9 cellular contexts compared by ENCODE assay signal in genomic region chr1:85692730-85693314, GRCh38. TPM values are rescaled to one million over a fixed set of nuclear protein-coding genes. Genes with fewer than 3 reads are reported as not detected.
A peak's percentile ranks its signal among the peaks of the same experiment; 100 is the strongest.
DNase-seq lines count a peak whose midpoint lies in the region; ATAC-seq, FAIRE-seq and TF ChIP-seq lines count a peak whose summit lies in the region.
"Had no signal": no experiment of that assay in that cellular context is flagged by ENCODE, and none has a peak within 500 bp of the region (broad histone marks: within the 10 kb centered on the region; RNA-seq: fewer than 3 reads in every experiment).

No MANE protein-coding gene starts in this region.

- H3K27me3 ChIP-seq in astrocyte (ENCODE audit: insufficient read depth, low read length) (no peaks in the 10 kb centered on the region), lower lobe of right lung (ENCODE audit: low read depth) (no peaks in the 10 kb centered on the region)

- H3K4me2 ChIP-seq in astrocyte (ENCODE audit: low read length), result no peak overlapping the region

- H3K4me1 Mint-ChIP-seq in astrocyte (ENCODE audit: low read depth, unreplicated experiment), result peaks cover 20% of the 10 kb centered on the region
- H3K4me1 Mint-ChIP-seq in activated T-helper 1 cell treated with anti-CD3 and anti-CD28 coated beads, Interleukin-12 subunit alpha, Interleukin-12 subunit beta, Interleukin-2, Interleukin-4 antibody, amounts not matched to agents 30 ng/mL and 10 ng/mL and 1 ng/mL, durations not matched to agents 14 hours and 24 hours and 36 hours (ENCODE audit: low read depth), result no peaks in the 10 kb centered on the region

- no peak overlapping the region for H3K27ac Mint-ChIP-seq in astrocyte (ENCODE audit: unreplicated experiment)
- H3K27ac Mint-ChIP-seq in activated T-helper 1 cell treated with anti-CD3 and anti-CD28 coated beads, Interleukin-12 subunit alpha, Interleukin-12 subunit beta, Interleukin-2, Interleukin-4 antibody, amounts not matched to agents 30 ng/mL and 10 ng/mL and 1 ng/mL, durations not matched to agents 14 hours and 24 hours and 36 hours, result no peak overlapping the region

- H4K20me1 ChIP-seq in astrocyte (ENCODE audit: insufficient read depth, low read length), result no peaks in the 10 kb centered on the region

- H3K79me2 ChIP-seq in astrocyte (ENCODE audit: insufficient read depth, low read length), result peaks cover 15% of the 10 kb centered on the region

- ATAC-seq in lower lobe of right lung (peak in 1 of 2 donors; percentile 54), GM21825 (IDR thresholded peaks at IDR 0.05; ENCODE audit: unreplicated experiment) (no peak)

- no peak overlapping the region for H2AFZ ChIP-seq in astrocyte (ENCODE audit: low read depth, low read length)

- intact Hi-C loops in lower lobe of right lung (cut with DNase I), result no loop called here
- intact Hi-C loops in activated T-helper 1 cell treated with anti-CD3 and anti-CD28 coated beads, Interleukin-12 subunit alpha, Interleukin-12 subunit beta, Interleukin-2, Interleukin-4 antibody, amounts not matched to agents 30 ng/mL and 10 ng/mL and 1 ng/mL, durations not matched to agents 14 hours and 24 hours and 36 hours (cut with micrococcal nuclease), result loop anchor here (1.0 kb wide), 1 partner anchor 385 kb away; no protein-coding TSS in a partner anchor

- DNase-seq in AML-193 (lab: John Stamatoyannopoulos, UW), result peak; percentile 20 to 26
- DNase-seq in HS-27A (ENCODE audit: low read depth), result peak; percentile 42
- peak; percentile 45 for DNase-seq in astrocyte (ENCODE audit: low read depth)
- no peak for DNase-seq in lower lobe of right lung
- no peak for DNase-seq in LoVo (ENCODE audit: low spot score)
- no peak for DNase-seq in KG1 (lab: John Stamatoyannopoulos, UW)
- no peak for DNase-seq in activated T-helper 1 cell treated with anti-CD3 and anti-CD28 coated beads, Interleukin-12 subunit alpha, Interleukin-12 subunit beta, Interleukin-2, Interleukin-4 antibody, amounts not matched to agents 30 ng/mL and 10 ng/mL and 1 ng/mL, durations not matched to agents 14 hours and 24 hours and 36 hours (ENCODE audit: low spot score)
- DNase-seq: activated naive CD4-positive, alpha-beta T cell had no signal

- H3K27me3 Mint-ChIP-seq in astrocyte (ENCODE audit: low read depth, unreplicated experiment), result no peaks in the 10 kb centered on the region
- no peaks in the 10 kb centered on the region for H3K27me3 Mint-ChIP-seq in activated T-helper 1 cell treated with anti-CD3 and anti-CD28 coated beads, Interleukin-12 subunit alpha, Interleukin-12 subunit beta, Interleukin-2, Interleukin-4 antibody, amounts not matched to agents 30 ng/mL and 10 ng/mL and 1 ng/mL, durations not matched to agents 14 hours and 24 hours and 36 hours (ENCODE audit: insufficient read depth)

- H3K36me3 Mint-ChIP-seq in astrocyte (ENCODE audit: low read depth, unreplicated experiment), result peaks cover 6% of the 10 kb centered on the region
- peaks cover 18% of the 10 kb centered on the region for H3K36me3 Mint-ChIP-seq in activated T-helper 1 cell treated with anti-CD3 and anti-CD28 coated beads, Interleukin-12 subunit alpha, Interleukin-12 subunit beta, Interleukin-2, Interleukin-4 antibody, amounts not matched to agents 30 ng/mL and 10 ng/mL and 1 ng/mL, durations not matched to agents 14 hours and 24 hours and 36 hours (ENCODE audit: low read depth)

- H3K9me3 Mint-ChIP-seq in astrocyte (ENCODE audit: unreplicated experiment), result no peaks in the 10 kb centered on the region
- no peaks in the 10 kb centered on the region for H3K9me3 Mint-ChIP-seq in activated T-helper 1 cell treated with anti-CD3 and anti-CD28 coated beads, Interleukin-12 subunit alpha, Interleukin-12 subunit beta, Interleukin-2, Interleukin-4 antibody, amounts not matched to agents 30 ng/mL and 10 ng/mL and 1 ng/mL, durations not matched to agents 14 hours and 24 hours and 36 hours

- H3K36me3 ChIP-seq in astrocyte (ENCODE audit: insufficient read depth, low read length) (peaks cover 4% of the 10 kb centered on the region), lower lobe of right lung (peaks cover 10% of the 10 kb centered on the region)

- peak; percentile 34 for TF ChIP-seq CTCF in astrocyte (IDR thresholded peaks at IDR 0.05; ENCODE audit: insufficient read depth, low read depth, low read length)
- peak; percentile 38 for TF ChIP-seq CTCF in lower lobe of right lung (IDR thresholded peaks at IDR 0.05)

- H3K4me1 ChIP-seq in astrocyte (ENCODE audit: insufficient read depth, low read length) (no peaks in the 10 kb centered on the region), lower lobe of right lung (no peaks in the 10 kb centered on the region)

- FAIRE-seq in astrocyte (lab: Jason Lieb, UNC), result peak; percentile 60

- H3K9ac ChIP-seq in astrocyte (ENCODE audit: low read length), result peak overlapping the region; percentile 48

- no peak overlapping the region for H3K27ac ChIP-seq in astrocyte (ENCODE audit: low read depth, low read length)
- H3K27ac ChIP-seq in lower lobe of right lung, result no peak overlapping the region

- H3K4me3 Mint-ChIP-seq in astrocyte (ENCODE audit: unreplicated experiment), result no peak overlapping the region
- no peak overlapping the region for H3K4me3 Mint-ChIP-seq in activated T-helper 1 cell treated with anti-CD3 and anti-CD28 coated beads, Interleukin-12 subunit alpha, Interleukin-12 subunit beta, Interleukin-2, Interleukin-4 antibody, amounts not matched to agents 30 ng/mL and 10 ng/mL and 1 ng/mL, durations not matched to agents 14 hours and 24 hours and 36 hours

- H3K9me3 ChIP-seq in astrocyte (ENCODE audit: insufficient read depth, low read depth, low read length), result no peaks in the 10 kb centered on the region
- no peaks in the 10 kb centered on the region for H3K9me3 ChIP-seq in lower lobe of right lung

- no peak overlapping the region for H3K4me3 ChIP-seq in astrocyte (ENCODE audit: insufficient read depth, low read depth, low read length)
- no peak overlapping the region for H3K4me3 ChIP-seq in lower lobe of right lung

RNA-seq across cellular contexts. Expression of gene ZNHIT6, which starts 15.4 kb away (rescaled TPM):
- total RNA-seq in astrocyte (29.6 and 34.9 TPM in 2 replicates), lower lobe of right lung (11.3 TPM)
- total RNA-seq in activated T-helper 1 cell treated with anti-CD3 and anti-CD28 coated beads, Interleukin-12 subunit alpha, Interleukin-12 subunit beta, Interleukin-2, Interleukin-4 antibody, amounts not matched to agents 30 ng/mL and 10 ng/mL and 1 ng/mL, durations not matched to agents 14 hours and 24 hours and 36 hours, result 24.6 and 26.3 TPM in 2 replicates

Comparison
In these comparisons a context has a peak if more than half of its experiments do, and no peak if none do; other contexts are left out.
1. DNase-seq: peak in AML-193 (2 of 2), HS-27A (single experiment) and astrocyte (single experiment); none in lower lobe of right lung (single experiment), LoVo (single experiment), KG1 (single experiment) and activated T-helper 1 cell treated with anti-CD3 and anti-CD28 coated beads, Interleukin-12 subunit alpha, Interleukin-12 subunit beta, Interleukin-2, Interleukin-4 antibody, amounts not matched to agents 30 ng/mL and 10 ng/mL and 1 ng/mL, durations not matched to agents 14 hours and 24 hours and 36 hours (single experiment).